ENCODE assay signal across 8 cellular contexts in the genomic region with DNA sequence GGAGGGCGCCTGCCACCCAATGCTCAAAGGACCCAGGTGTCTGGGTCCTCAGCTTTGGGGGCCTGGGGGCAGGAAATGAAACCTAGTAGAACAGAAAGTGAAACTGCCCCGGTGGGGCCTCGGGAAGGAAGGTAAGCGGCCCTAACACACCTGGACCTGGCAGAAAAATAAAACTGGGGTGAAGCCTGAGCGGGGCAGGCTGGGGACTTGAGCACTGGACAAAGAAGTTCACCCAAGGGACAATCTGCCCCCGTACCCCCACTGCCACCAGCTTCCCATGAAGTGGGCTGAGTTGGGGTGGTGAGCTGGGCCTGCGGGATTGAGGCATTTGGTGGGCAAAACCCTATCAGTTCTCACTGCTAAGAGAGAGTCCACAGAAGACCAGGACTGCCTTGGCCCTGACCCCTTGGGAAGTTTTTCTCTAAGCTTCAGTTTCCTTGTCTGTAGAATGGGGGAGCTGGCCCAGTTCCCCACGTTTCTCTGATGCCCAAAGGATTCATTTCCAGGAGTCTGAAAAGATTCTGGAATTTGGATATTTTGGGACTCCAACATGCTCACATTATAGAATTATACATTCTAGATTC. TPM values are rescaled to one million over a fixed set of nuclear protein-coding genes. Genes with fewer than 3 reads are reported as not detected.
A peak's percentile ranks its signal among the peaks of the same experiment; 100 is the strongest.
DNase-seq lines count a peak whose midpoint lies in the region; FAIRE-seq and TF ChIP-seq lines count a peak whose summit lies in the region.

No MANE protein-coding gene starts in this region.

- H3K9me3 ChIP-seq in keratinocyte (ENCODE audit: control insufficient read depth, low read depth, low read length): no peaks in the 10 kb centered on the region

- peaks cover 2 to 19% of the 10 kb centered on the region in 2 experiments for H3K36me3 ChIP-seq in keratinocyte (ENCODE audit: control insufficient read depth in 2 of 2, extremely low read depth in 1 of 2, insufficient read depth in 2 of 2, low read length in 2 of 2)

- H3K4me3 ChIP-seq in keratinocyte (ENCODE audit: control insufficient read depth in 2 of 3, extremely low read depth in 1 of 3, insufficient read depth in 2 of 3, low read depth in 1 of 3, low read length in 3 of 3): peak overlapping the region; percentile 86 to 96 (median 90)

- no peaks in the 10 kb centered on the region for H3K9me1 ChIP-seq in keratinocyte (ENCODE audit: control insufficient read depth, extremely low read depth, insufficient read depth, low read length)

- POLR2A ChIA-PET in GM10248 (lab: Yijun Ruan, JAX): interaction anchor here (0.9 kb wide), 2 partner anchors 10 to 70 kb away, joined by 3 to 4 read pairs; no protein-coding TSS in a partner anchor

- no peaks in the 10 kb centered on the region for H4K20me1 ChIP-seq in keratinocyte (ENCODE audit: control insufficient read depth, extremely low read depth, insufficient read depth, low read length)

- H3K4me1 ChIP-seq in keratinocyte (ENCODE audit: control insufficient read depth, extremely low read depth, insufficient read depth, low read length): peaks cover 17% of the 10 kb centered on the region

- peaks cover 28% of the 10 kb centered on the region for H3K79me2 ChIP-seq in keratinocyte (ENCODE audit: control insufficient read depth, insufficient read depth, low read length)

- H2AFZ ChIP-seq in keratinocyte (ENCODE audit: control insufficient read depth, low read length): no peak overlapping the region

- CTCF ChIA-PET in GM10248 (lab: Yijun Ruan, JAX): interaction anchor here (0.6 to 5.3 kb wide), 8 partner anchors 9 to 172 kb away, joined by 3 to 56 read pairs (median 5); no protein-coding TSS in a partner anchor

- no peak for TF ChIP-seq CTCF in GM10248 (IDR thresholded peaks at IDR 0.05; ENCODE audit: control extremely low read depth, extremely low read depth, low read depth, missing control alignments)
- TF ChIP-seq CTCF in keratinocyte (optimal IDR thresholded peaks at IDR 0.05 in 1 of 3, IDR thresholded peaks at IDR 0.05 in 1 of 3, conservative IDR thresholded peaks at IDR 0.05 in 1 of 3; ENCODE audit: extremely low read depth in 1 of 3, insufficient read depth in 2 of 3, low read length in 3 of 3): no peak

- FAIRE-seq in keratinocyte (lab: Jason Lieb, UNC): no peak

- dilution Hi-C loops in keratinocyte (cut with MboI; ENCODE audit: extremely low pct_ligation_motif_present, low sequenced_read_pairs): no loop called here

- H3K9ac ChIP-seq in keratinocyte (ENCODE audit: control insufficient read depth, extremely low read depth, insufficient read depth, low read length): peak overlapping the region; percentile 85

- H3K27ac ChIP-seq in keratinocyte (ENCODE audit: control insufficient read depth, insufficient read depth, low read length): peak overlapping the region; percentile 92

- H3K27me3 ChIP-seq in keratinocyte (ENCODE audit: control insufficient read depth, extremely low read depth, insufficient read depth, low read length): no peaks in the 10 kb centered on the region

- peak overlapping the region; percentile 94 for H3K4me2 ChIP-seq in keratinocyte (ENCODE audit: control insufficient read depth, extremely low read depth, insufficient read depth, low read depth, low read length)

- DNase-seq in GM10248 (ENCODE audit: extremely low spot score): peak; percentile 81
- peak; percentile 21 for DNase-seq in NCI-H226
- peak; percentile 58 for DNase-seq in activated naive CD8-positive, alpha-beta T cell treated with anti-CD3 and anti-CD28 coated beads, Interleukin-2, amount 50 U/mL, for 16 hours (ENCODE audit: low read depth, low spot score)
- DNase-seq in keratinocyte (ENCODE audit: low read depth, low spot score): no peak
- peak; percentile 29 to 37 for DNase-seq in stimulated activated CD8-positive, alpha-beta memory T cell treated with anti-CD3 and anti-CD28 coated beads, Interleukin-2, amount 100 ng/mL, for 48 hours (ENCODE audit: low read depth in 2 of 2)
- no peak for DNase-seq in NCI-H187 treated with DMSO at 0.1 percent for 48 hours (lab: John Stamatoyannopoulos, UW)
- DNase-seq in hypothalamus (lab: John Stamatoyannopoulos, UW): no peak
- no peak for DNase-seq in NCI-H345 (lab: John Stamatoyannopoulos, UW)

RNA-seq across cellular contexts. Expression of gene PRKD2, which starts 2.3 kb away (rescaled TPM):
- polyA plus RNA-seq in keratinocyte: 9.9 to 29.0 TPM (median 13.4 TPM) in 3 replicates
- 29.0 TPM for polyA plus RNA-seq in keratinocyte (2011; ENCODE audit: low read depth)
- polyA plus RNA-seq in keratinocyte (2011; cell fraction: cytosol; rRNA removed): 14.5 and 18.8 TPM in 2 replicates
- polyA plus RNA-seq in keratinocyte (2011; cell fraction: nucleus; rRNA removed): 35.6 and 42.7 TPM in 2 replicates
- 43.1 and 43.3 TPM in 2 replicates for polyA plus RNA-seq in keratinocyte (2012; ENCODE audit: low replicate concordance)
- 20.6 to 53.9 TPM (median 27.4 TPM) in 3 replicates for polyA minus RNA-seq in keratinocyte
- 31.3 TPM for polyA minus RNA-seq in keratinocyte (2011; cell fraction: cytosol; rRNA and poly(A)+ RNA removed)
- polyA minus RNA-seq in keratinocyte (2011; cell fraction: nucleus; rRNA and poly(A)+ RNA removed): 36.9 and 42.0 TPM in 2 replicates

RNA-seq across cellular contexts. Expression of gene FKRP, which starts 31.2 kb away (rescaled TPM):
- polyA plus RNA-seq in keratinocyte: 6.1 to 12.6 TPM (median 6.1 TPM) in 3 replicates
- 1.1 TPM for polyA plus RNA-seq in keratinocyte (2011; ENCODE audit: low read depth)
- 4.2 TPM in 2 replicates for polyA plus RNA-seq in keratinocyte (2011; cell fraction: cytosol; rRNA removed)
- polyA plus RNA-seq in keratinocyte (2011; cell fraction: nucleus; rRNA removed): 24.1 and 28.5 TPM in 2 replicates
- polyA plus RNA-seq in keratinocyte (2012; ENCODE audit: low replicate concordance): 7.8 and 13.2 TPM in 2 replicates
- polyA minus RNA-seq in keratinocyte: 2.8 to 6.7 TPM (median 5.3 TPM) in 3 replicates
- polyA minus RNA-seq in keratinocyte (2011; cell fraction: cytosol; rRNA and poly(A)+ RNA removed): 3.6 TPM
- 9.9 and 19.3 TPM in 2 replicates for polyA minus RNA-seq in keratinocyte (2011; cell fraction: nucleus; rRNA and poly(A)+ RNA removed)

RNA-seq across cellular contexts. Expression of gene STRN4, which starts 31.6 kb away (rescaled TPM):
- 37.3 to 57.0 TPM (median 45.8 TPM) in 3 replicates for polyA plus RNA-seq in keratinocyte
- polyA plus RNA-seq in keratinocyte (2011; ENCODE audit: low read depth): 59.7 TPM
- 42.0 and 88.9 TPM in 2 replicates for polyA plus RNA-seq in keratinocyte (2011; cell fraction: cytosol; rRNA removed)
- polyA plus RNA-seq in keratinocyte (2011; cell fraction: nucleus; rRNA removed): 69.4 and 94.0 TPM in 2 replicates
- 36.7 and 55.0 TPM in 2 replicates for polyA plus RNA-seq in keratinocyte (2012; ENCODE audit: low replicate concordance)
- 55.6 to 205 TPM (median 59.7 TPM) in 3 replicates for polyA minus RNA-seq in keratinocyte
- 84.6 TPM for polyA minus RNA-seq in keratinocyte (2011; cell fraction: cytosol; rRNA and poly(A)+ RNA removed)
- polyA minus RNA-seq in keratinocyte (2011; cell fraction: nucleus; rRNA and poly(A)+ RNA removed): 47.5 and 53.7 TPM in 2 replicates

RNA-seq across cellular contexts. Expression of gene DACT3, which starts 53.6 kb away (rescaled TPM):
- 0.03 to 0.14 TPM (median 0.04 TPM) in 3 replicates for polyA plus RNA-seq in keratinocyte
- not detected for polyA plus RNA-seq in keratinocyte (2011; ENCODE audit: low read depth)
- 0.09 and 0.11 TPM in 2 replicates for polyA plus RNA-seq in keratinocyte (2011; cell fraction: cytosol; rRNA removed)
- polyA plus RNA-seq in keratinocyte (2011; cell fraction: nucleus; rRNA removed): 0.11 and 0.28 TPM in 2 replicates
- polyA plus RNA-seq in keratinocyte (2012; ENCODE audit: low replicate concordance): 0.06 and 0.11 TPM in 2 replicates
- polyA minus RNA-seq in keratinocyte: 0.06 TPM in 1 of 3 replicates, not detected in the others
- polyA minus RNA-seq in keratinocyte (2011; cell fraction: cytosol; rRNA and poly(A)+ RNA removed): not detected
- polyA minus RNA-seq in keratinocyte (2011; cell fraction: nucleus; rRNA and poly(A)+ RNA removed): not detected in 2 replicates

Comparison
In these comparisons a context has a peak if more than half of its experiments do, and no peak if none do; other contexts are left out.
1. DNase-seq: peak in GM10248 (single experiment), NCI-H226 (single experiment), activated naive CD8-positive, alpha-beta T cell treated with anti-CD3 and anti-CD28 coated beads, Interleukin-2, amount 50 U/mL, for 16 hours (single experiment) and stimulated activated CD8-positive, alpha-beta memory T cell treated with anti-CD3 and anti-CD28 coated beads, Interleukin-2, amount 100 ng/mL, for 48 hours (2 of 2); none in keratinocyte (single experiment), NCI-H187 treated with DMSO at 0.1 percent for 48 hours (single experiment), hypothalamus (0 of 51) and NCI-H345 (single experiment).